ENCODE assay signal across 15 cellular contexts in the genomic region with DNA sequence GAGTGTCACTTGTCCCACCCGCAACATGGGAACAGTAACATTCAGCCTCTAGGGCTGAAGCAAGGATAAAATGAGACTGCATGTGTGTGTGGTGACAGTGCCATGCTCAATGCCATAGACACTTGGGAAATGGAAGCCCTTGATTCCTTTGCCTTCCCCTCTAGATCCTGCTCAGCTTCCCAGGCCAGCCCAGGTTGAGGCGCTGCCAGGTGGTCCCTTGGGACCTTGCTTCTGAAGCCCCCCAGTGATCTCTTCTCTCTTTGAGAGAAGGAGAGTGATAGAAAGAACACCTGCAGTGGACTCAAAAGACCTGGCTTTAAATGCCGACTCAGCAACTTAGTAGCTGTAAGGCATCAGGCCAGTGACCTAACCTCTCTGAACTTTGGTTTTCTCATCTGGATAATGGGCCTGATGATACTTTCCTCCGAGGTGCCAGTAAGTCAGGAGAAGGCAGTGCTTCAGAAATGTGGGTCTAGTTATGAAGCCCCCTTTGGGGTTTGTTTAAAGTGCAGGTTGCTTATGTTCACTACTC.
DNase-seq lines count a peak whose midpoint lies in the region; ATAC-seq and TF ChIP-seq lines count a peak whose summit lies in the region.
"Had no signal": no experiment of that assay in that cellular context is flagged by ENCODE, and none has a peak within 500 bp of the region (broad histone marks: within the 10 kb centered on the region; RNA-seq: fewer than 3 reads in every experiment).

No MANE protein-coding gene starts in this region.

- peak overlapping the region; percentile 86; the same call in 1 of the 2 replicates for H3K27ac ChIP-seq in Panc1 (ENCODE audit: low read length)
- H3K27ac ChIP-seq: BLaER1, GM23248 had no signal

- peaks cover 39% of the 10 kb centered on the region for H3K4me1 Mint-ChIP-seq in progenitor cell of endocrine pancreas (ENCODE audit: low read depth)
- peaks cover 2% of the 10 kb centered on the region for H3K4me1 Mint-ChIP-seq in activated naive CD8-positive, alpha-beta T cell treated with anti-CD3 and anti-CD28 coated beads, Interleukin-2, amount 50 U/mL, for 24 hours
- H3K4me1 Mint-ChIP-seq: CD4-positive, CD25-positive, alpha-beta regulatory T cell had no signal

- H3K9me3 ChIP-seq in Panc1 (ENCODE audit: control insufficient read depth, insufficient read depth, low read depth, low read length) = no peaks in the 10 kb centered on the region
- H3K9me3 ChIP-seq: BLaER1 had no signal

- peaks cover 37% of the 10 kb centered on the region for H3K4me1 ChIP-seq in Panc1 (ENCODE audit: control insufficient read depth, insufficient read depth, low read length)

- intact Hi-C loops in Panc1 (cut with micrococcal nuclease; ENCODE audit: unreplicated experiment) = loop anchor here (10.0 kb wide), 2 partner anchors 128 to 1672 kb away; no protein-coding TSS in a partner anchor

- H3K27me3 Mint-ChIP-seq in progenitor cell of endocrine pancreas = peaks cover 57% of the 10 kb centered on the region
- peaks cover 13% of the 10 kb centered on the region for H3K27me3 Mint-ChIP-seq in activated naive CD8-positive, alpha-beta T cell treated with anti-CD3 and anti-CD28 coated beads, Interleukin-2, amount 50 U/mL, for 24 hours

- POLR2A ChIA-PET in Panc1 (lab: Charles Lee) = no interaction called here

- BruUV-seq in Panc1 (replicated peaks; lab: Mats Ljungman, UMichigan) = no TSS peak

- no peak overlapping the region for H3K27ac Mint-ChIP-seq in progenitor cell of endocrine pancreas
- H3K27ac Mint-ChIP-seq in activated naive CD8-positive, alpha-beta T cell treated with anti-CD3 and anti-CD28 coated beads, Interleukin-2, amount 50 U/mL, for 24 hours = no peak overlapping the region
- H3K27ac Mint-ChIP-seq: CD4-positive, CD25-positive, alpha-beta regulatory T cell; IgD-negative memory B cell had no signal

- CTCF ChIA-PET in Panc1 (lab: Charles Lee) = no interaction called here

- in situ Hi-C loops in Panc1 (cut with HindIII; ENCODE audit: low pct_unique_long_range_greater_than_20kb, low sequenced_read_pairs) = no loop called here

- no peak overlapping the region for H3K4me3 ChIP-seq in Panc1 (ENCODE audit: low read depth in 2 of 2, low read length in 2 of 2)
- H3K4me3 ChIP-seq: BLaER1, GM23248 had no signal

- no peak for TF ChIP-seq CTCF in Panc1 (IDR thresholded peaks at IDR 0.05)
- TF ChIP-seq CTCF in progenitor cell of endocrine pancreas (IDR thresholded peaks at IDR 0.05; ENCODE audit: unreplicated experiment) = no peak

- H3K9me3 Mint-ChIP-seq in progenitor cell of endocrine pancreas (ENCODE audit: low read depth) = no peaks in the 10 kb centered on the region
- no peaks in the 10 kb centered on the region for H3K9me3 Mint-ChIP-seq in activated naive CD8-positive, alpha-beta T cell treated with anti-CD3 and anti-CD28 coated beads, Interleukin-2, amount 50 U/mL, for 24 hours

- no peak for ATAC-seq in Panc1
- ATAC-seq in left lobe of liver = no peak
- no peak for ATAC-seq in activated naive CD8-positive, alpha-beta T cell treated with anti-CD3 and anti-CD28 coated beads, Interleukin-2, amount 50 U/mL, for 24 hours

- peak; percentile 10 to 13 for DNase-seq in activated T-cell treated with anti-CD3 and anti-CD28 coated beads, Interleukin-2, amount 50 U/mL, for 48 hours
- DNase-seq in activated T-cell treated with anti-CD3 and anti-CD28 coated beads, Interleukin-2, amount 50 U/mL, for 1 hour = no peak
- DNase-seq in Panc1 (ENCODE audit: low read depth, low spot score) (no peak), left lobe of liver (ENCODE audit: low spot score) (peak; percentile 26), progenitor cell of endocrine pancreas (ENCODE audit: low spot score, unreplicated experiment) (no peak)
- no peak for DNase-seq in activated naive CD8-positive, alpha-beta T cell treated with anti-CD3 and anti-CD28 coated beads, Interleukin-2, amount 50 U/mL, for 24 hours
- no peak for DNase-seq in stimulated activated naive CD4-positive, alpha-beta T cell (lab: John Stamatoyannopoulos, UW)
- DNase-seq: AML-193; CD4-positive, CD25-positive, alpha-beta regulatory T cell; DMS53; GF-D8; GM23248; H7 had no signal

- H3K4me3 Mint-ChIP-seq in progenitor cell of endocrine pancreas (ENCODE audit: low read depth) = no peak overlapping the region
- no peak overlapping the region for H3K4me3 Mint-ChIP-seq in activated naive CD8-positive, alpha-beta T cell treated with anti-CD3 and anti-CD28 coated beads, Interleukin-2, amount 50 U/mL, for 24 hours
- H3K4me3 Mint-ChIP-seq: CD4-positive, CD25-positive, alpha-beta regulatory T cell had no signal

- 0 out of 2 replicates have a peak, but pooled peaks cover 2% of the 10 kb centered on the region for H3K27me3 ChIP-seq in Panc1 (ENCODE audit: control insufficient read depth, insufficient read depth, low read length)

- H3K36me3 Mint-ChIP-seq in progenitor cell of endocrine pancreas (ENCODE audit: insufficient read depth) = peaks cover 7% of the 10 kb centered on the region
- no peaks in the 10 kb centered on the region for H3K36me3 Mint-ChIP-seq in activated naive CD8-positive, alpha-beta T cell treated with anti-CD3 and anti-CD28 coated beads, Interleukin-2, amount 50 U/mL, for 24 hours (ENCODE audit: low read depth)
- H3K36me3 Mint-ChIP-seq: CD4-positive, CD25-positive, alpha-beta regulatory T cell had no signal

- H3K36me3 ChIP-seq in Panc1 (ENCODE audit: control insufficient read depth, insufficient read depth, low read length) = no peaks in the 10 kb centered on the region
- H3K36me3 ChIP-seq: BLaER1 had no signal

Comparison
In these comparisons a context has a peak if more than half of its experiments do, and no peak if none do; other contexts are left out.
1. DNase-seq: peak in activated T-cell treated with anti-CD3 and anti-CD28 coated beads, Interleukin-2, amount 50 U/mL, for 48 hours (2 of 2) and left lobe of liver (single experiment); none in activated T-cell treated with anti-CD3 and anti-CD28 coated beads, Interleukin-2, amount 50 U/mL, for 1 hour (single experiment), Panc1 (single experiment), progenitor cell of endocrine pancreas (single experiment), activated naive CD8-positive, alpha-beta T cell treated with anti-CD3 and anti-CD28 coated beads, Interleukin-2, amount 50 U/mL, for 24 hours (single experiment) and stimulated activated naive CD4-positive, alpha-beta T cell (0 of 6).